ENCODE assay signal across 8 cellular contexts in the genomic region with DNA sequence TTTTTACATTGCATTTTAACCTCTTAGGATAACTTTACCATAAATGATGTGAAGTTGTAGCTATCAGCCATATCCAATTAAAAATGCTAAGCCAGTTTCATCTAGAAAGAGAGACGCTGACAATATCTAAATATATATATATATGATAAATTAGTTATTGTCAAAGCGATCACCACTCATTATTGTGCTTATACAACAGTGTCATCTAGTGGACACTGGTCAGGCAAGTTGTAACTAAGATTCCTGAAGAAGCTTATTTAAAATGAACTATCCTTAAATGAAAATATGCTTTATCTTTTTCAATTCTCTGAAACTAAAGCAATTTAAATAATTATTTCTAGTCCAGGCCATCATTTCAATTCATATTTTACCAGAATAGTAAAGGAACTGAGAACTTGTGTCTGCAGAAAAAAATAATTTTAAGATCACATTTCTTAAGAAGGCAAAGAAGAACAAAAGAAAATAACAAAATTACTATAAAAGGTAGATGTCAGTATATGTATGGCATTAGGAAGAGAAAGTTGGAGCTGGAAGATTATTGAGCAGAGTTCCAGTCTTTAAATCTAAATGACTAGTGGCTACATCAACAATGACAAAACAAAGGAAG.
A peak's percentile ranks its signal among the peaks of the same experiment; 100 is the strongest.
DNase-seq lines count a peak whose midpoint lies in the region; ATAC-seq and TF ChIP-seq lines count a peak whose summit lies in the region.

No MANE protein-coding gene starts in this region.

- no peak overlapping the region for H2AFZ ChIP-seq in SU-DHL-6 (ENCODE audit: low read depth, low read length, severe bottlenecking)

- TF ChIP-seq CTCF in LNCAP (IDR thresholded peaks at IDR 0.05) (peak; percentile 80), SU-DHL-6 (IDR thresholded peaks at IDR 0.05; ENCODE audit: insufficient read depth, low read length, poor library complexity, severe bottlenecking) (peak; percentile 26)

- no peak overlapping the region for H3K27ac ChIP-seq in SU-DHL-6 (ENCODE audit: low read depth, low read length)

- CTCF ChIA-PET in activated CD8-positive, alpha-beta memory T cell treated with anti-CD3 and anti-CD28 coated beads, Interleukin-2, amount 10 ng/mL, durations not matched to agents 7 days and 5 days (lab: Charles Lee), result interaction anchor here (0.6 to 2.5 kb wide), 7 partner anchors 9 to 942 kb away, joined by 3 to 17 read pairs (median 4); no protein-coding TSS in a partner anchor

- H3K9me2 ChIP-seq in SU-DHL-6 (replicated peaks; ENCODE audit: insufficient read depth, low read length), result no peaks in the 10 kb centered on the region

- peaks cover 2% of the 10 kb centered on the region for H3K4me1 Mint-ChIP-seq in activated CD8-positive, alpha-beta memory T cell treated with anti-CD3 and anti-CD28 coated beads, Interleukin-2, amount 10 ng/mL, durations not matched to agents 7 days and 5 days

- H3F3A ChIP-seq in SU-DHL-6 (ENCODE audit: insufficient read depth), result no peaks in the 10 kb centered on the region

- no peaks in the 10 kb centered on the region; the same call in 1 of the 2 replicates for H3K27me3 ChIP-seq in SU-DHL-6 (ENCODE audit: low read length)

- no peak for ATAC-seq in activated CD8-positive, alpha-beta memory T cell treated with anti-CD3 and anti-CD28 coated beads, Interleukin-2, amount 10 ng/mL, durations not matched to agents 7 days and 5 days
- no peak for ATAC-seq in HG02798 (IDR thresholded peaks at IDR 0.05; ENCODE audit: poor library complexity, unreplicated experiment)

- H3K9me3 Mint-ChIP-seq in activated CD8-positive, alpha-beta memory T cell treated with anti-CD3 and anti-CD28 coated beads, Interleukin-2, amount 10 ng/mL, durations not matched to agents 7 days and 5 days (ENCODE audit: low read depth), result no peaks in the 10 kb centered on the region

- H3K27me3 Mint-ChIP-seq in activated CD8-positive, alpha-beta memory T cell treated with anti-CD3 and anti-CD28 coated beads, Interleukin-2, amount 10 ng/mL, durations not matched to agents 7 days and 5 days, result peaks cover 16% of the 10 kb centered on the region

- no peaks in the 10 kb centered on the region for H3K36me3 Mint-ChIP-seq in activated CD8-positive, alpha-beta memory T cell treated with anti-CD3 and anti-CD28 coated beads, Interleukin-2, amount 10 ng/mL, durations not matched to agents 7 days and 5 days

- no peak overlapping the region for H3K4me2 ChIP-seq in SU-DHL-6 (ENCODE audit: low read depth, low read length, poor library complexity, severe bottlenecking)

- no peak overlapping the region for H3K4me3 Mint-ChIP-seq in activated CD8-positive, alpha-beta memory T cell treated with anti-CD3 and anti-CD28 coated beads, Interleukin-2, amount 10 ng/mL, durations not matched to agents 7 days and 5 days

- no peaks in the 10 kb centered on the region for H3K9me3 ChIP-seq in SU-DHL-6 (ENCODE audit: insufficient read depth, low read length)

- no peak overlapping the region for H3K4me3 ChIP-seq in SU-DHL-6 (ENCODE audit: insufficient read depth, low read length, poor library complexity, severe bottlenecking)

- no peaks in the 10 kb centered on the region for H3K79me2 ChIP-seq in SU-DHL-6 (ENCODE audit: insufficient read depth, low read length)

- DNase-seq in GF-D8 (lab: John Stamatoyannopoulos, UW) (peak; percentile 12), glomerular endothelial cell (ENCODE audit: extremely low read depth, low read depth, low spot score) (peak; percentile 55), superior temporal gyrus (ENCODE audit: extremely low spot score) (peak; percentile 79)
- no peak for DNase-seq in stimulated activated CD4-positive, alpha-beta T cell treated with anti-CD3 and anti-CD28 coated beads, Interleukin-1b, Interleukin-23, amount 100 ng/mL, for 48 hours
- DNase-seq in activated CD8-positive, alpha-beta memory T cell treated with anti-CD3 and anti-CD28 coated beads, Interleukin-2, amount 10 ng/mL, durations not matched to agents 7 days and 5 days, result no peak

- no peak overlapping the region for H3K27ac Mint-ChIP-seq in activated CD8-positive, alpha-beta memory T cell treated with anti-CD3 and anti-CD28 coated beads, Interleukin-2, amount 10 ng/mL, durations not matched to agents 7 days and 5 days

- no peak overlapping the region for H3K9ac ChIP-seq in SU-DHL-6 (ENCODE audit: low read length)

- no peaks in the 10 kb centered on the region for H4K20me1 ChIP-seq in SU-DHL-6 (ENCODE audit: low read depth, low read length)

- H3K36me3 ChIP-seq in SU-DHL-6 (ENCODE audit: low read length), result no peaks in the 10 kb centered on the region

Comparison
In these comparisons a context has a peak if more than half of its experiments do, and no peak if none do; other contexts are left out.
1. DNase-seq: peak in GF-D8 (single experiment), glomerular endothelial cell (single experiment) and superior temporal gyrus (single experiment); none in stimulated activated CD4-positive, alpha-beta T cell treated with anti-CD3 and anti-CD28 coated beads, Interleukin-1b, Interleukin-23, amount 100 ng/mL, for 48 hours (single experiment) and activated CD8-positive, alpha-beta memory T cell treated with anti-CD3 and anti-CD28 coated beads, Interleukin-2, amount 10 ng/mL, durations not matched to agents 7 days and 5 days (single experiment).